Comparison of ENCODE assay signal across 1 cellular context in the genomic region with DNA sequence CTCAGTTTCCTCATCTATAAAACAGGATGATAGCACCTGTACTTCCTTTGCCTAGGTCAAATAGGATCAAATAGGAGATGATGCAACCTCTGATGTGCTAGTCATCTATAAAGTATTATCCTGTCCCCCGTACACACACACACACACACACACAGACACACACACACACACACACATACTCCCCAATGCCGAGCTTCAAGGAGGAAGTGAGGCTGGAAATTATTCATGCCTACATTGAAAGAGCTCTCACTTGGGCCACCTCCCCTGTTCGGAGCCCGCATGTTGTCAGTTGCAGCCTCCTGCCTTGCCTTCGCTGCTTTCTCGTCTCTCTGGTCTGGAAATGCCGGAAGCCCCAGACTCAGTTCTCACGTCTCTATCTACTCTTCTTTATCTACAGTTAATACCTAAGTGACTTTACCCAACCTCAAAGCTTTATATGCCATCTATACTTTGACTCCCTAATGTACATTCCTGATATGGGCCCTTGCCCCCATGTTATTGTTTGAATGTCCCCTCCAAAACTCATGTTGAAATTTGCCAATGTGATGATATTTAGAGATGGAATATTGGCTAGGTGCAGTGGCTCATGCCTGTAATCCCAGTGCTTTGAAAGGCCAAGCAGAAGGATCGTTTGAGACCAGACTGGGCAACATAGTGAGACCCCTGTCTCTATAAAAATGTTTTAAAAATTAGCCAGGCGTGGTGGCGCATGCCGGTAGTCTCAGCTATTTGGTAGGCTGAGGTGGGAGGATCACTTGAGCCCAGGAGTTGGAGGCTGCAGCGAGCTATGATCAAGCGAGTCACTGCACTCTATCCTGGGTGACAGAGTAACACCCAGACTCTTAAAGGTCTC.
TF ChIP-seq lines count a peak whose summit lies in the region.

No MANE protein-coding gene starts in this region.

TF ChIP-seq in K562, 482 proteins besides CTCF, POLR2A, EP300 and RAD21 (continued from another document and continues in another):
- TF ChIP-seq, protein P1, sequence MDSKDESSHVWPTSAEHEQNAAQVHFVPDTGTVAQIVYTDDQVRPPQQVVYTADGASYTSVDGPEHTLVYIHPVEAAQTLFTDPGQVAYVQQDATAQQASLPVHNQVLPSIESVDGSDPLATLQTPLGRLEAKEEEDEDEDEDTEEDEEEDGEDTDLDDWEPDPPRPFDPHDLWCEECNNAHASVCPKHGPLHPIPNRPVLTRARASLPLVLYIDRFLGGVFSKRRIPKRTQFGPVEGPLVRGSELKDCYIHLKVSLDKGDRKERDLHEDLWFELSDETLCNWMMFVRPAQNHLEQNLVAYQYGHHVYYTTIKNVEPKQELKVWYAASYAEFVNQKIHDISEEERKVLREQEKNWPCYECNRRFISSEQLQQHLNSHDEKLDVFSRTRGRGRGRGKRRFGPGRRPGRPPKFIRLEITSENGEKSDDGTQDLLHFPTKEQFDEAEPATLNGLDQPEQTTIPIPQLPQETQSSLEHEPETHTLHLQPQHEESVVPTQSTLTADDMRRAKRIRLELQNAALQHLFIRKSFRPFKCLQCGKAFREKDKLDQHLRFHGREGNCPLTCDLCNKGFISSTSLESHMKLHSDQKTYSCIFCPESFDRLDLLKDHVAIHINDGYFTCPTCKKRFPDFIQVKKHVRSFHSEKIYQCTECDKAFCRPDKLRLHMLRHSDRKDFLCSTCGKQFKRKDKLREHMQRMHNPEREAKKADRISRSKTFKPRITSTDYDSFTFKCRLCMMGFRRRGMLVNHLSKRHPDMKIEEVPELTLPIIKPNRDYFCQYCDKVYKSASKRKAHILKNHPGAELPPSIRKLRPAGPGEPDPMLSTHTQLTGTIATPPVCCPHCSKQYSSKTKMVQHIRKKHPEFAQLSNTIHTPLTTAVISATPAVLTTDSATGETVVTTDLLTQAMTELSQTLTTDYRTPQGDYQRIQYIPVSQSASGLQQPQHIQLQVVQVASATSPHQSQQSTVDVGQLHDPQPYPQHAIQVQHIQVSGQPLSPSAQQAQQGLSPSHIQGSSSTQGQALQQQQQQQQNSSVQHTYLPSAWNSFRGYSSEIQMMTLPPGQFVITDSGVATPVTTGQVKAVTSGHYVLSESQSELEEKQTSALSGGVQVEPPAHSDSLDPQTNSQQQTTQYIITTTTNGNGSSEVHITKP (IDR thresholded peaks at IDR 0.05; ENCODE audit: partially characterized antibody): no peak
- TF ChIP-seq, protein P2, sequence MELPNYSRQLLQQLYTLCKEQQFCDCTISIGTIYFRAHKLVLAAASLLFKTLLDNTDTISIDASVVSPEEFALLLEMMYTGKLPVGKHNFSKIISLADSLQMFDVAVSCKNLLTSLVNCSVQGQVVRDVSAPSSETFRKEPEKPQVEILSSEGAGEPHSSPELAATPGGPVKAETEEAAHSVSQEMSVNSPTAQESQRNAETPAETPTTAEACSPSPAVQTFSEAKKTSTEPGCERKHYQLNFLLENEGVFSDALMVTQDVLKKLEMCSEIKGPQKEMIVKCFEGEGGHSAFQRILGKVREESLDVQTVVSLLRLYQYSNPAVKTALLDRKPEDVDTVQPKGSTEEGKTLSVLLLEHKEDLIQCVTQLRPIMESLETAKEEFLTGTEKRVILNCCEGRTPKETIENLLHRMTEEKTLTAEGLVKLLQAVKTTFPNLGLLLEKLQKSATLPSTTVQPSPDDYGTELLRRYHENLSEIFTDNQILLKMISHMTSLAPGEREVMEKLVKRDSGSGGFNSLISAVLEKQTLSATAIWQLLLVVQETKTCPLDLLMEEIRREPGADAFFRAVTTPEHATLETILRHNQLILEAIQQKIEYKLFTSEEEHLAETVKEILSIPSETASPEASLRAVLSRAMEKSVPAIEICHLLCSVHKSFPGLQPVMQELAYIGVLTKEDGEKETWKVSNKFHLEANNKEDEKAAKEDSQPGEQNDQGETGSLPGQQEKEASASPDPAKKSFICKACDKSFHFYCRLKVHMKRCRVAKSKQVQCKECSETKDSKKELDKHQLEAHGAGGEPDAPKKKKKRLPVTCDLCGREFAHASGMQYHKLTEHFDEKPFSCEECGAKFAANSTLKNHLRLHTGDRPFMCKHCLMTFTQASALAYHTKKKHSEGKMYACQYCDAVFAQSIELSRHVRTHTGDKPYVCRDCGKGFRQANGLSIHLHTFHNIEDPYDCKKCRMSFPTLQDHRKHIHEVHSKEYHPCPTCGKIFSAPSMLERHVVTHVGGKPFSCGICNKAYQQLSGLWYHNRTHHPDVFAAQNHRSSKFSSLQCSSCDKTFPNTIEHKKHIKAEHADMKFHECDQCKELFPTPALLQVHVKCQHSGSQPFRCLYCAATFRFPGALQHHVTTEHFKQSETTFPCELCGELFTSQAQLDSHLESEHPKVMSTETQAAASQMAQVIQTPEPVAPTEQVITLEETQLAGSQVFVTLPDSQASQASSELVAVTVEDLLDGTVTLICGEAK (IDR thresholded peaks at IDR 0.05): peak; percentile 46; the same call in 1 of the 2 replicates
- TF ChIP-seq, protein P2 (CRISPR knock-in tag; IDR thresholded peaks at IDR 0.05): no peak
- TF ChIP-seq MEF2D (tag; conservative IDR thresholded peaks at IDR 0.05; ENCODE audit: low read depth) (peak; percentile 67; the same call in 1 of the 2 replicates), POLR3G (IDR thresholded peaks at IDR 0.05; ENCODE audit: extremely low read depth, insufficient read length, insufficient replicate concordance) (no peak), NCOA4 (IDR thresholded peaks at IDR 0.05; ENCODE audit: partially characterized antibody) (no peak), NR4A1 (CRISPR knock-in tag; IDR thresholded peaks at IDR 0.05) (no peak), NR4A1 (tag; IDR thresholded peaks at IDR 0.05) (no peak), EGR1 (conservative IDR thresholded peaks at IDR 0.05) (no peak), HIVEP1 (CRISPR knock-in tag; IDR thresholded peaks at IDR 0.05) (no peak), OTX1 (CRISPR knock-in tag; IDR thresholded peaks at IDR 0.05) (peak; percentile 75; the same call in 1 of the 2 replicates), POLR3A (IDR thresholded peaks at IDR 0.05; ENCODE audit: borderline replicate concordance, extremely low read depth, insufficient read depth, insufficient read length) (no peak), EP400 (IDR thresholded peaks at IDR 0.05) (peak; percentile 7), ZNF408 (CRISPR knock-in tag; IDR thresholded peaks at IDR 0.05; ENCODE audit: low read depth) (no peak), FOXK2 (conservative IDR thresholded peaks at IDR 0.05 in 1 of 2, IDR thresholded peaks at IDR 0.05 in 1 of 2; ENCODE audit: low read depth in 2 of 2) (peak; percentile 63 to 66), FOXJ3 (CRISPR knock-in tag; IDR thresholded peaks at IDR 0.05) (no peak), ZNF354B (CRISPR knock-in tag; IDR thresholded peaks at IDR 0.05) (no peak), MAFF (IDR thresholded peaks at IDR 0.05; ENCODE audit: low read length) (no peak), JUN (IDR thresholded peaks at IDR 0.05; ENCODE audit: borderline replicate concordance, low read depth, low read length) (no peak), JUN (CRISPR knock-in tag; IDR thresholded peaks at IDR 0.05; ENCODE audit: borderline replicate concordance) (no peak), SMAD4 (CRISPR knock-in tag; conservative IDR thresholded peaks at IDR 0.05) (no peak; the same call in 1 of the 2 replicates), ZFP30 (CRISPR knock-in tag; IDR thresholded peaks at IDR 0.05; ENCODE audit: borderline replicate concordance) (no peak), TAF15 (IDR thresholded peaks at IDR 0.05; ENCODE audit: low read depth, low read length) (no peak)
- TF ChIP-seq, protein P3, sequence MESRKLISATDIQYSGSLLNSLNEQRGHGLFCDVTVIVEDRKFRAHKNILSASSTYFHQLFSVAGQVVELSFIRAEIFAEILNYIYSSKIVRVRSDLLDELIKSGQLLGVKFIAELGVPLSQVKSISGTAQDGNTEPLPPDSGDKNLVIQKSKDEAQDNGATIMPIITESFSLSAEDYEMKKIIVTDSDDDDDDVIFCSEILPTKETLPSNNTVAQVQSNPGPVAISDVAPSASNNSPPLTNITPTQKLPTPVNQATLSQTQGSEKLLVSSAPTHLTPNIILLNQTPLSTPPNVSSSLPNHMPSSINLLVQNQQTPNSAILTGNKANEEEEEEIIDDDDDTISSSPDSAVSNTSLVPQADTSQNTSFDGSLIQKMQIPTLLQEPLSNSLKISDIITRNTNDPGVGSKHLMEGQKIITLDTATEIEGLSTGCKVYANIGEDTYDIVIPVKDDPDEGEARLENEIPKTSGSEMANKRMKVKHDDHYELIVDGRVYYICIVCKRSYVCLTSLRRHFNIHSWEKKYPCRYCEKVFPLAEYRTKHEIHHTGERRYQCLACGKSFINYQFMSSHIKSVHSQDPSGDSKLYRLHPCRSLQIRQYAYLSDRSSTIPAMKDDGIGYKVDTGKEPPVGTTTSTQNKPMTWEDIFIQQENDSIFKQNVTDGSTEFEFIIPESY (CRISPR knock-in tag; IDR thresholded peaks at IDR 0.05): no peak
- TF ChIP-seq, protein P4, sequence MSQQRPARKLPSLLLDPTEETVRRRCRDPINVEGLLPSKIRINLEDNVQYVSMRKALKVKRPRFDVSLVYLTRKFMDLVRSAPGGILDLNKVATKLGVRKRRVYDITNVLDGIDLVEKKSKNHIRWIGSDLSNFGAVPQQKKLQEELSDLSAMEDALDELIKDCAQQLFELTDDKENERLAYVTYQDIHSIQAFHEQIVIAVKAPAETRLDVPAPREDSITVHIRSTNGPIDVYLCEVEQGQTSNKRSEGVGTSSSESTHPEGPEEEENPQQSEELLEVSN (IDR thresholded peaks at IDR 0.05; ENCODE audit: borderline replicate concordance in 1 of 2, extremely low read depth in 1 of 2, insufficient read depth in 1 of 2, insufficient read length in 1 of 2, low read depth in 1 of 2, low read length in 1 of 2, poor library complexity in 1 of 2, severe bottlenecking in 1 of 2): no peak
- TF ChIP-seq, protein P5, sequence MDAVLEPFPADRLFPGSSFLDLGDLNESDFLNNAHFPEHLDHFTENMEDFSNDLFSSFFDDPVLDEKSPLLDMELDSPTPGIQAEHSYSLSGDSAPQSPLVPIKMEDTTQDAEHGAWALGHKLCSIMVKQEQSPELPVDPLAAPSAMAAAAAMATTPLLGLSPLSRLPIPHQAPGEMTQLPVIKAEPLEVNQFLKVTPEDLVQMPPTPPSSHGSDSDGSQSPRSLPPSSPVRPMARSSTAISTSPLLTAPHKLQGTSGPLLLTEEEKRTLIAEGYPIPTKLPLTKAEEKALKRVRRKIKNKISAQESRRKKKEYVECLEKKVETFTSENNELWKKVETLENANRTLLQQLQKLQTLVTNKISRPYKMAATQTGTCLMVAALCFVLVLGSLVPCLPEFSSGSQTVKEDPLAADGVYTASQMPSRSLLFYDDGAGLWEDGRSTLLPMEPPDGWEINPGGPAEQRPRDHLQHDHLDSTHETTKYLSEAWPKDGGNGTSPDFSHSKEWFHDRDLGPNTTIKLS (IDR thresholded peaks at IDR 0.05; ENCODE audit: borderline replicate concordance, low read depth): no peak
- TF ChIP-seq, protein P6, sequence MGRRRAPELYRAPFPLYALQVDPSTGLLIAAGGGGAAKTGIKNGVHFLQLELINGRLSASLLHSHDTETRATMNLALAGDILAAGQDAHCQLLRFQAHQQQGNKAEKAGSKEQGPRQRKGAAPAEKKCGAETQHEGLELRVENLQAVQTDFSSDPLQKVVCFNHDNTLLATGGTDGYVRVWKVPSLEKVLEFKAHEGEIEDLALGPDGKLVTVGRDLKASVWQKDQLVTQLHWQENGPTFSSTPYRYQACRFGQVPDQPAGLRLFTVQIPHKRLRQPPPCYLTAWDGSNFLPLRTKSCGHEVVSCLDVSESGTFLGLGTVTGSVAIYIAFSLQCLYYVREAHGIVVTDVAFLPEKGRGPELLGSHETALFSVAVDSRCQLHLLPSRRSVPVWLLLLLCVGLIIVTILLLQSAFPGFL (CRISPR knock-in tag; IDR thresholded peaks at IDR 0.05): no peak
- TF ChIP-seq, protein P7, sequence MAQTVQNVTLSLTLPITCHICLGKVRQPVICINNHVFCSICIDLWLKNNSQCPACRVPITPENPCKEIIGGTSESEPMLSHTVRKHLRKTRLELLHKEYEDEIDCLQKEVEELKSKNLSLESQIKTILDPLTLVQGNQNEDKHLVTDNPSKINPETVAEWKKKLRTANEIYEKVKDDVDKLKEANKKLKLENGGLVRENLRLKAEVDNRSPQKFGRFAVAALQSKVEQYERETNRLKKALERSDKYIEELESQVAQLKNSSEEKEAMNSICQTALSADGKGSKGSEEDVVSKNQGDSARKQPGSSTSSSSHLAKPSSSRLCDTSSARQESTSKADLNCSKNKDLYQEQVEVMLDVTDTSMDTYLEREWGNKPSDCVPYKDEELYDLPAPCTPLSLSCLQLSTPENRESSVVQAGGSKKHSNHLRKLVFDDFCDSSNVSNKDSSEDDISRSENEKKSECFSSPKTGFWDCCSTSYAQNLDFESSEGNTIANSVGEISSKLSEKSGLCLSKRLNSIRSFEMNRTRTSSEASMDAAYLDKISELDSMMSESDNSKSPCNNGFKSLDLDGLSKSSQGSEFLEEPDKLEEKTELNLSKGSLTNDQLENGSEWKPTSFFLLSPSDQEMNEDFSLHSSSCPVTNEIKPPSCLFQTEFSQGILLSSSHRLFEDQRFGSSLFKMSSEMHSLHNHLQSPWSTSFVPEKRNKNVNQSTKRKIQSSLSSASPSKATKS (CRISPR knock-in tag; IDR thresholded peaks at IDR 0.05): no peak
